28 cellular contexts compared by ENCODE assay signal in genomic region chr9:121979736-121980135, GRCh38.
"Had no signal": no experiment of that assay in that cellular context is flagged by ENCODE, and none has a peak within 500 bp of the region (broad histone marks: within the 10 kb centered on the region; RNA-seq: fewer than 3 reads in every experiment).

No MANE protein-coding gene starts in this region.

- ATAC-seq: activated CD4-positive, alpha-beta T cell treated with anti-CD3 and anti-CD28 coated beads for 36 hours; activated T-cell treated with anti-CD3 and anti-CD28 coated beads, Interleukin-2, amount 50 U/mL, for 72 hours; activated T-helper 17 cell treated with anti-CD3 and anti-CD28 coated beads, Interleukin-2, amount 50 U/mL, for 72 hours; effector memory CD8-positive, alpha-beta T cell; foreskin keratinocyte; gastrocnemius medialis; heart left ventricle had no signal

- DNase-seq: activated CD4-positive, alpha-beta memory T cell treated with anti-CD3 and anti-CD28 coated beads, Interleukin-2, amount 10 ng/mL, durations not matched to agents 7 days and 5 days; activated CD4-positive, alpha-beta T cell treated with anti-CD3 and anti-CD28 coated beads for 36 hours; activated CD4-positive, alpha-beta T cell treated with anti-CD3 and anti-CD28 coated beads, Interleukin-2, amount 10 ng/mL, durations not matched to agents 24 days and 14 days; activated CD4-positive, CD25-positive, alpha-beta regulatory T cell; activated CD4-positive, CD25-positive, alpha-beta regulatory T cell treated with anti-CD3 and anti-CD28 coated beads, Interleukin-2, amount 50 U/mL, for 72 hours; activated CD8-positive, alpha-beta memory T cell treated with anti-CD3 and anti-CD28 coated beads, Interleukin-2, amount 50 U/mL, for 48 hours; activated effector memory CD4-positive, alpha-beta T cell treated with Interleukin-2 at 50 U/mL for 16 hours; activated gamma-delta T cell treated with Interleukin-2 at 50 U/mL for 16 hours; activated naive CD4-positive, alpha-beta T cell treated with anti-CD3 and anti-CD28 coated beads, Interleukin-2, amount 50 U/mL, for 16 hours; activated naive CD4-positive, alpha-beta T cell treated with Interleukin-2 at 50 U/mL for 16 hours; activated T-cell treated with anti-CD3 and anti-CD28 coated beads for 4 hours; activated T-cell treated with anti-CD3 and anti-CD28 coated beads, Interleukin-2, amount 50 U/mL, for 24 hours; activated T-cell treated with anti-CD3 and anti-CD28 coated beads, Interleukin-2, amount 50 U/mL, for 72 hours; amniotic stem cell; anterior cingulate cortex; brain microvascular endothelial cell; cortex of kidney; dermis blood vessel endothelial cell; effector CD4-positive, alpha-beta T cell; effector memory CD8-positive, alpha-beta T cell; erythroblast; foreskin keratinocyte; gastrocnemius medialis; glutamatergic neuron; heart left ventricle; T-helper 2 cell had no signal

- H3K27ac ChIP-seq: brain microvascular endothelial cell, esophagus muscularis mucosa, foreskin keratinocyte, heart left ventricle had no signal

- H3K27me3 ChIP-seq: brain microvascular endothelial cell, esophagus muscularis mucosa, foreskin keratinocyte, gastrocnemius medialis, heart left ventricle had no signal

- H3K9me3 ChIP-seq: esophagus muscularis mucosa, gastrocnemius medialis had no signal

- H3K4me3 ChIP-seq: esophagus muscularis mucosa, gastrocnemius medialis, heart left ventricle had no signal

- H3K36me3 ChIP-seq: brain microvascular endothelial cell, esophagus muscularis mucosa, gastrocnemius medialis, heart left ventricle had no signal
